ENCODE assay signal across 12 cellular contexts in the genomic region with DNA sequence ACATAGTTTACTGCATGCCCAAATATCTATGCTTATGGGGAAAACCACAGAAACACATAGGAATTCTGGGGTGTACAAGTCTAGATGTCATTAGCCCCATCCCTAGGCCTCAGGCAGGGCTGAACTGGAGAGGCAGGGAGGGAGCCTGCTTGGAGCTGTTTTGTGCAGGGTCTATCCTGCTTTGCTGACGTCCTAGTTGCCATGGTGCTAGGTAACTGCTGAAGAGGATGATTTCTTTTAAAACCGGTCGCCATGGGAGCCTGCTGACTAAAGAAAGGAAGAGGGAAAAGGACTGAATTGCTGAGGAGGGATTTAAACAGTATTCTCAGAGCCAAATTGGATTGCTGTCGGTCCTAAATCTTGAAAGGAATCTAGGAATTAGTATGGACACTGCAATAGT. TPM values are rescaled to one million over a fixed set of nuclear protein-coding genes. Genes with fewer than 3 reads are reported as not detected.
A peak's percentile ranks its signal among the peaks of the same experiment; 100 is the strongest.
DNase-seq lines count a peak whose midpoint lies in the region; ATAC-seq, FAIRE-seq and TF ChIP-seq lines count a peak whose summit lies in the region.
"Had no signal": no experiment of that assay in that cellular context is flagged by ENCODE, and none has a peak within 500 bp of the region (broad histone marks: within the 10 kb centered on the region; RNA-seq: fewer than 3 reads in every experiment).

No MANE protein-coding gene starts in this region.

- no peak for TF ChIP-seq CTCF in WTC11 (IDR thresholded peaks at IDR 0.05)

- H3K36me3 Mint-ChIP-seq in WTC11, result no peaks in the 10 kb centered on the region
- H3K36me3 Mint-ChIP-seq: memory B cell had no signal

- peaks cover 34% of the 10 kb centered on the region for H3K4me1 Mint-ChIP-seq in WTC11
- H3K4me1 Mint-ChIP-seq: memory B cell had no signal

- DNase-seq in COR-L47 (lab: John Stamatoyannopoulos, UW) (peak; percentile 48), NCI-H1105 (lab: John Stamatoyannopoulos, UW) (peak; percentile 75), WTC11 (ENCODE audit: low spot score) (peak; percentile 53), OCI-M1 (lab: John Stamatoyannopoulos, UW) (no peak)
- DNase-seq in activated naive CD4-positive, alpha-beta T cell treated with Interleukin-2 at 50 U/mL for 16 hours, result no peak
- DNase-seq: stimulated activated CD4-positive, alpha-beta T cell treated with anti-CD3 and anti-CD28 coated beads, Interleukin-4, amount 100 ng/mL, for 4 hours; stimulated activated naive CD4-positive, alpha-beta T cell treated with Interleukin-2 at 50 U/mL for 16 hours had no signal

- CTCF ChIA-PET in WTC11 (lab: Charles Lee), result no interaction called here

- H3K4me3 Mint-ChIP-seq in WTC11, result peak overlapping the region; percentile 30; the same call in 1 of the 2 replicates
- H3K4me3 Mint-ChIP-seq: activated T-helper 17 cell treated with anti-CD3 and anti-CD28 coated beads, Interleukin-2, amount 50 U/mL, for 72 hours; memory B cell had no signal

- ATAC-seq in WTC11 (peak; percentile 45), GM18861 (IDR thresholded peaks at IDR 0.05; ENCODE audit: unreplicated experiment) (no peak), HG03139 (IDR thresholded peaks at IDR 0.05; ENCODE audit: unreplicated experiment) (no peak)
- ATAC-seq: activated T-helper 17 cell treated with anti-CD3 and anti-CD28 coated beads, Interleukin-2, amount 50 U/mL, for 72 hours had no signal

- peaks cover 21% of the 10 kb centered on the region for H3K27me3 Mint-ChIP-seq in WTC11 (ENCODE audit: low read depth)
- H3K27me3 Mint-ChIP-seq: activated T-helper 17 cell treated with anti-CD3 and anti-CD28 coated beads, Interleukin-2, amount 50 U/mL, for 72 hours had no signal

- POLR2A ChIA-PET in WTC11 (lab: Charles Lee), result interaction anchor here (0.7 kb wide), 1 partner anchor 418 kb away, joined by 4 read pairs; no protein-coding TSS in a partner anchor

- H3K27ac Mint-ChIP-seq in WTC11, result peak overlapping the region; percentile 91
- H3K27ac Mint-ChIP-seq: activated T-helper 17 cell treated with anti-CD3 and anti-CD28 coated beads, Interleukin-2, amount 50 U/mL, for 72 hours; memory B cell had no signal

- no peaks in the 10 kb centered on the region for H3K9me3 Mint-ChIP-seq in WTC11
- H3K9me3 Mint-ChIP-seq: activated T-helper 17 cell treated with anti-CD3 and anti-CD28 coated beads, Interleukin-2, amount 50 U/mL, for 72 hours; memory B cell had no signal

- peak; percentile 98 for FAIRE-seq in islet of Langerhans (lab: Jason Lieb, UNC)

TF ChIP-seq in WTC11, 78 proteins besides CTCF, POLR2A, EP300 and RAD21:
- TF ChIP-seq, protein P1, sequence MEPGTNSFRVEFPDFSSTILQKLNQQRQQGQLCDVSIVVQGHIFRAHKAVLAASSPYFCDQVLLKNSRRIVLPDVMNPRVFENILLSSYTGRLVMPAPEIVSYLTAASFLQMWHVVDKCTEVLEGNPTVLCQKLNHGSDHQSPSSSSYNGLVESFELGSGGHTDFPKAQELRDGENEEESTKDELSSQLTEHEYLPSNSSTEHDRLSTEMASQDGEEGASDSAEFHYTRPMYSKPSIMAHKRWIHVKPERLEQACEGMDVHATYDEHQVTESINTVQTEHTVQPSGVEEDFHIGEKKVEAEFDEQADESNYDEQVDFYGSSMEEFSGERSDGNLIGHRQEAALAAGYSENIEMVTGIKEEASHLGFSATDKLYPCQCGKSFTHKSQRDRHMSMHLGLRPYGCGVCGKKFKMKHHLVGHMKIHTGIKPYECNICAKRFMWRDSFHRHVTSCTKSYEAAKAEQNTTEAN (CRISPR knock-in tag; IDR thresholded peaks at IDR 0.05), result no peak
- no peak for TF ChIP-seq SMAD3 (CRISPR knock-in tag; IDR thresholded peaks at IDR 0.05; ENCODE audit: borderline replicate concordance)

RNA-seq across cellular contexts. Expression of a gene that starts 10.7 kb away (rescaled TPM):
- total RNA-seq in WTC11 (2021), result 10.4 to 16.4 TPM (median 14.2 TPM) in 3 replicates

RNA-seq across cellular contexts. Expression of a gene that starts 31.9 kb away (rescaled TPM):
- 34.2 to 38.4 TPM (median 34.8 TPM) in 3 replicates for total RNA-seq in WTC11 (2021)

Comparison
In these comparisons a context has a peak if more than half of its experiments do, and no peak if none do; other contexts are left out.
1. DNase-seq: peak in COR-L47 (single experiment), NCI-H1105 (single experiment) and WTC11 (single experiment); none in activated naive CD4-positive, alpha-beta T cell treated with Interleukin-2 at 50 U/mL for 16 hours (single experiment) and OCI-M1 (single experiment).